In the genomic region with DNA sequence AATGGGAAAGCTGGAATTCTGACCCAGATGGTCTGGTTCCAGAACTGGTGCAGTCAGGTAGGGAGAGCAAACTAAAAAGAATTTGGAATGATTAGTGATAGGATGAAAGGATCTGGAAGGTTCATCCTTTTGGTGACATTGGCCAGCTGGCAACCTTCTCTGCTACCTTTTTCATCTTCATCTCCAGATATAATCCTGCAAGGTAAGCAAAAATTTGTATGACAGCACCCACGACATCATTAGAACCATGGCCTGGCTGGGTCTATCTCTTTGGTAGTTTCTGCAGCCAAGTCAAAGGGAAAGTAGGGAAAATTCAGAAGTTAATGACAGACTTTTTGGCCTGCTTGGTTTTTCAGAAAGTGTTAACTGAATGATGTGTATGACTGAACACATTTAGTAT, we compare ENCODE assay signal across 26 cellular contexts.
DNase-seq lines count a peak whose midpoint lies in the region; ATAC-seq, FAIRE-seq and TF ChIP-seq lines count a peak whose summit lies in the region.
"Had no signal": no experiment of that assay in that cellular context is flagged by ENCODE, and none has a peak within 500 bp of the region (broad histone marks: within the 10 kb centered on the region; RNA-seq: fewer than 3 reads in every experiment).

No MANE protein-coding gene starts in this region.

- no peak for TF ChIP-seq CTCF in HepG2 (CRISPR knock-in tag; IDR thresholded peaks at IDR 0.05)
- TF ChIP-seq CTCF in right lobe of liver (IDR thresholded peaks at IDR 0.05): no peak
- TF ChIP-seq CTCF in astrocyte (IDR thresholded peaks at IDR 0.05; ENCODE audit: insufficient read depth, low read depth, low read length): no peak
- TF ChIP-seq CTCF in H1 (IDR thresholded peaks at IDR 0.05; ENCODE audit: control extremely low read depth in 1 of 3, insufficient read depth in 1 of 3, low read depth in 1 of 3, low read length in 3 of 3): no peak
- no peak for TF ChIP-seq CTCF in OCI-LY7 (conservative IDR thresholded peaks at IDR 0.05; ENCODE audit: low read length)

- H2BK12ac ChIP-seq in H1 (ENCODE audit: low read depth, low read length): no peak overlapping the region

- H3K4me2 ChIP-seq in HepG2 (ENCODE audit: low read depth, low read length) (no peak overlapping the region), astrocyte (ENCODE audit: low read length) (no peak overlapping the region), H1 (ENCODE audit: insufficient read depth in 1 of 2, low read depth in 2 of 2, low read length in 2 of 2) (no peak overlapping the region), OCI-LY7 (ENCODE audit: low read length) (no peak overlapping the region)
- H3K4me2 ChIP-seq: BLaER1 had no signal

- no peak overlapping the region for H3K56ac ChIP-seq in H1 (replicated peaks; ENCODE audit: insufficient read length, low read depth, low read length)

- intact Hi-C loops in HepG2 (cut with micrococcal nuclease; ENCODE audit: unreplicated experiment) (no loop called here), right lobe of liver (cut with DNase I) (no loop called here), OCI-LY7 (cut with micrococcal nuclease; ENCODE audit: unreplicated experiment) (no loop called here)

- CTCF ChIA-PET in HepG2 (lab: Yijun Ruan, JAX; ENCODE audit: low intra/inter-chr PET ratio, low total read pairs) (no interaction called here), H1 (lab: Charles Lee; ENCODE audit: partially characterized antibody) (interaction anchor here (1.1 kb wide), 1 partner anchor 36 kb away, joined by 3 read pairs; no protein-coding TSS in a partner anchor), OCI-LY7 (lab: Charles Lee; ENCODE audit: unreplicated experiment) (no interaction called here)

- no peaks in the 10 kb centered on the region for H3K23me2 ChIP-seq in H1 (ENCODE audit: low read depth, low read length)

- H2BK5ac ChIP-seq in H1 (ENCODE audit: low read depth, low read length): no peak overlapping the region

- no peaks in the 10 kb centered on the region for H3K27me3 Mint-ChIP-seq in astrocyte (ENCODE audit: low read depth, unreplicated experiment)
- H3K27me3 Mint-ChIP-seq: CD4-positive, alpha-beta memory T cell; CD4-positive, CD25-positive, alpha-beta regulatory T cell; CD8-positive, alpha-beta memory T cell had no signal

- H2BK15ac ChIP-seq in H1 (ENCODE audit: low read length): no peak overlapping the region

- H3K14ac ChIP-seq in H1 (ENCODE audit: insufficient read length): no peak overlapping the region

- no peak overlapping the region for H3K23ac ChIP-seq in H1 (ENCODE audit: insufficient read length)

- H3K36me3 Mint-ChIP-seq in astrocyte (ENCODE audit: low read depth, unreplicated experiment): no peaks in the 10 kb centered on the region
- H3K36me3 Mint-ChIP-seq: CD14-positive monocyte; CD4-positive, alpha-beta memory T cell; CD4-positive, CD25-positive, alpha-beta regulatory T cell; CD8-positive, alpha-beta memory T cell had no signal

- H3K4me3 Mint-ChIP-seq in astrocyte (ENCODE audit: unreplicated experiment): no peak overlapping the region
- H3K4me3 Mint-ChIP-seq: CD14-positive monocyte; CD4-positive, alpha-beta memory T cell; CD4-positive, CD25-positive, alpha-beta regulatory T cell; CD8-positive, alpha-beta memory T cell had no signal

- H3K4me3 ChIP-seq in HepG2 (replicated peaks in 1 of 3; ENCODE audit: insufficient read depth in 1 of 3, low read depth in 2 of 3, low read length in 3 of 3): no peak overlapping the region
- H3K4me3 ChIP-seq in right lobe of liver: no peak overlapping the region
- no peak overlapping the region for H3K4me3 ChIP-seq in astrocyte (ENCODE audit: insufficient read depth, low read depth, low read length)
- no peak overlapping the region for H3K4me3 ChIP-seq in H1 (ENCODE audit: extremely low read depth in 1 of 4, insufficient read depth in 2 of 4, low read depth in 3 of 4, low read length in 4 of 4)
- no peak overlapping the region for H3K4me3 ChIP-seq in OCI-LY7 (ENCODE audit: low read depth, low read length, poor library complexity, severe bottlenecking)
- H3K4me3 ChIP-seq: BLaER1, GM12878 had no signal

- H3K18ac ChIP-seq in H1 (ENCODE audit: extremely low read depth, low read length): no peak overlapping the region

- no peaks in the 10 kb centered on the region for H4K20me1 ChIP-seq in HepG2 (ENCODE audit: insufficient read depth, low read length)
- H4K20me1 ChIP-seq in astrocyte (ENCODE audit: insufficient read depth, low read length): no peaks in the 10 kb centered on the region
- no peaks in the 10 kb centered on the region for H4K20me1 ChIP-seq in H1 (replicated peaks in 1 of 2; ENCODE audit: control insufficient read depth in 1 of 2, insufficient read depth in 2 of 2, low read length in 2 of 2)
- no peaks in the 10 kb centered on the region for H4K20me1 ChIP-seq in OCI-LY7 (ENCODE audit: insufficient read depth, low read length)
- H4K20me1 ChIP-seq: BLaER1 had no signal

- H3K9me3 Mint-ChIP-seq in astrocyte (ENCODE audit: unreplicated experiment): no peaks in the 10 kb centered on the region

- BruUV-seq in HepG2 (replicated peaks; lab: Mats Ljungman, UMichigan) (no TSS peak), OCI-LY7 (replicated peaks; lab: Mats Ljungman, UMichigan) (no TSS peak)

- H3K27ac ChIP-seq in HepG2 (ENCODE audit: extremely low read length, insufficient read depth, low read length): no peak overlapping the region
- no peak overlapping the region for H3K27ac ChIP-seq in right lobe of liver
- no peak overlapping the region for H3K27ac ChIP-seq in astrocyte (ENCODE audit: low read depth, low read length)
- no peak overlapping the region for H3K27ac ChIP-seq in H1 (ENCODE audit: low read depth, low read length)
- H3K27ac ChIP-seq in OCI-LY7 (ENCODE audit: low read depth, low read length, poor library complexity, severe bottlenecking): no peak overlapping the region
- H3K27ac ChIP-seq: 22Rv1, BLaER1 had no signal

- H3K4me1 ChIP-seq in HepG2 (ENCODE audit: insufficient read depth, low read length) (no peaks in the 10 kb centered on the region), right lobe of liver (no peaks in the 10 kb centered on the region), astrocyte (ENCODE audit: insufficient read depth, low read length) (peaks cover 4% of the 10 kb centered on the region), H1 (replicated peaks in 1 of 4; ENCODE audit: control insufficient read depth in 3 of 4, insufficient read depth in 4 of 4, low read length in 3 of 4) (peaks cover 0 to 3% (median 0%) of the 10 kb centered on the region in 4 experiments; a peak in 1 of 7 replicates), OCI-LY7 (ENCODE audit: insufficient read depth, low read length, poor library complexity, severe bottlenecking) (no peaks in the 10 kb centered on the region)
- H3K4me1 ChIP-seq: BE2C, BLaER1 had no signal

- DNase-seq in HepG2 (ENCODE audit: low spot score): no peak
- DNase-seq in right lobe of liver: no peak
- no peak for DNase-seq in astrocyte (ENCODE audit: low read depth)
- no peak for DNase-seq in H1 (ENCODE audit: low read depth in 1 of 2, low spot score in 2 of 2)
- no peak for DNase-seq in T-helper 9 cell
- no peak for DNase-seq in OCI-LY7 (ENCODE audit: low spot score)
- DNase-seq: ACHN; BE2C; C1 segment of cervical spinal cord; CD4-positive, alpha-beta memory T cell; CD4-positive, CD25-positive, alpha-beta regulatory T cell; CD8-positive, alpha-beta memory T cell; COR-L47; DMS 273 treated with DMSO at 0.1 percent for 48 hours; DMS153; DMS53; DMS79; DND-41; EL; GDM1 had no signal

- no peak overlapping the region for H2BK20ac ChIP-seq in H1 (ENCODE audit: low read length)

- H2BK120ac ChIP-seq in H1 (replicated peaks; ENCODE audit: low read depth, low read length): no peak overlapping the region

- no peak overlapping the region for H3K27ac Mint-ChIP-seq in astrocyte (ENCODE audit: unreplicated experiment)
- H3K27ac Mint-ChIP-seq: CD14-positive monocyte; CD4-positive, CD25-positive, alpha-beta regulatory T cell; CD8-positive, alpha-beta memory T cell had no signal

- TF ChIP-seq POLR2A in HepG2 (IDR thresholded peaks at IDR 0.05; ENCODE audit: insufficient read depth in 1 of 2, low read depth in 2 of 2, low read length in 2 of 2): no peak
- TF ChIP-seq POLR2A in right lobe of liver (IDR thresholded peaks at IDR 0.05): no peak
- no peak for TF ChIP-seq POLR2A in H1 (IDR thresholded peaks at IDR 0.05; ENCODE audit: control extremely low read depth in 1 of 2, low read depth in 2 of 2, low read length in 2 of 2)

- TF ChIP-seq EP300 in HepG2 (IDR thresholded peaks at IDR 0.05; ENCODE audit: low read depth in 2 of 2, low read length in 2 of 2) (no peak), HepG2 (CRISPR knock-in tag; IDR thresholded peaks at IDR 0.05; ENCODE audit: borderline replicate concordance) (no peak), H1 (IDR thresholded peaks at IDR 0.05; ENCODE audit: borderline replicate concordance in 1 of 2, low read depth in 2 of 2, low read length in 2 of 2) (no peak)

- H3K9me3 ChIP-seq in HepG2 (ENCODE audit: low read length) (no peaks in the 10 kb centered on the region; the same call in 1 of the 2 replicates), right lobe of liver (no peaks in the 10 kb centered on the region), astrocyte (ENCODE audit: insufficient read depth, low read depth, low read length) (no peaks in the 10 kb centered on the region), H1 (ENCODE audit: insufficient read depth in 2 of 2, low read depth in 1 of 2, low read length in 1 of 2) (no peaks in the 10 kb centered on the region), OCI-LY7 (ENCODE audit: low read length) (no peaks in the 10 kb centered on the region)
- H3K9me3 ChIP-seq: BE2C, BLaER1 had no signal

- in situ Hi-C loops in HepG2 (cut with HindIII; ENCODE audit: extremely low pct_ligation_motif_present, low pct_unique_long_range_greater_than_20kb): no loop called here

- 0% methylated on average over 1 of the region's 1 CpG for WGBS in HepG2 (ENCODE audit: low lambda C conversion rate)
- WGBS in right lobe of liver (ENCODE audit: insufficient coverage, low coverage, low lambda C conversion rate, missing lambda C conversion rate): 29% methylated on average over 1 of the region's 1 CpG
- 89% methylated on average over 1 of the region's 1 CpG; no CpG with 5 or more reads in 1 of the 2 experiments for WGBS in H1 (ENCODE audit: extremely low coverage in 1 of 2, insufficient coverage in 1 of 2, insufficient read length in 1 of 2, insufficient replicate concordance in 2 of 2, low coverage in 1 of 2, low lambda C conversion rate in 2 of 2, missing lambda C conversion rate in 1 of 2), 2 experiments

- no peak overlapping the region for H4K8ac ChIP-seq in H1 (ENCODE audit: extremely low read depth, insufficient read depth, low read length)

- H3K79me1 ChIP-seq in H1 (ENCODE audit: low read depth, low read length): no peaks in the 10 kb centered on the region

- H3K27me3 ChIP-seq in HepG2 (ENCODE audit: control insufficient read depth in 1 of 2, insufficient read depth in 2 of 2, low read length in 2 of 2) (no peaks in the 10 kb centered on the region), right lobe of liver (no peaks in the 10 kb centered on the region), astrocyte (ENCODE audit: insufficient read depth, low read length) (no peaks in the 10 kb centered on the region), H1 (replicated peaks in 1 of 4; ENCODE audit: control insufficient read depth in 3 of 4, extremely low read depth in 1 of 4, insufficient read depth in 3 of 4, low read length in 3 of 4) (no peaks in the 10 kb centered on the region)
- H3K27me3 ChIP-seq: BE2C, BLaER1 had no signal

- ATAC-seq in HepG2 (no peak), right lobe of liver (no peak)
- ATAC-seq: GM12878 had no signal

- H3K36me3 ChIP-seq in HepG2 (replicated peaks in 1 of 2; ENCODE audit: control insufficient read depth in 1 of 2, insufficient read depth in 2 of 2, low read length in 2 of 2): no peaks in the 10 kb centered on the region
- H3K36me3 ChIP-seq in right lobe of liver: no peaks in the 10 kb centered on the region
- H3K36me3 ChIP-seq in astrocyte (ENCODE audit: insufficient read depth, low read length): no peaks in the 10 kb centered on the region
- no peaks in the 10 kb centered on the region for H3K36me3 ChIP-seq in H1 (ENCODE audit: control insufficient read depth in 2 of 4, insufficient read depth in 4 of 4, low read length in 3 of 4)
- H3K36me3 ChIP-seq in OCI-LY7 (ENCODE audit: insufficient read depth, low read length): no peaks in the 10 kb centered on the region
- H3K36me3 ChIP-seq: BE2C, BLaER1 had no signal

- no peak overlapping the region for H3K4ac ChIP-seq in H1 (replicated peaks; ENCODE audit: insufficient read length, low read depth, low read length)

- FAIRE-seq in HepG2 (lab: Jason Lieb, UNC): no peak
- no peak for FAIRE-seq in astrocyte (lab: Jason Lieb, UNC)
- FAIRE-seq in H1 (lab: Jason Lieb, UNC): no peak
- FAIRE-seq: GM12878, GM12892, GM18507 had no signal

- H2AFZ ChIP-seq in HepG2 (ENCODE audit: low read length): no peak overlapping the region
- peak overlapping the region; percentile 26 for H2AFZ ChIP-seq in astrocyte (ENCODE audit: low read depth, low read length)
- no peak overlapping the region for H2AFZ ChIP-seq in H1 (ENCODE audit: low read length)
- H2AFZ ChIP-seq in OCI-LY7 (ENCODE audit: low read length): no peak overlapping the region

- no peak overlapping the region for H2AK5ac ChIP-seq in H1 (ENCODE audit: low read depth, low read length)

- H3K4me1 Mint-ChIP-seq in astrocyte (ENCODE audit: low read depth, unreplicated experiment): no peaks in the 10 kb centered on the region
- H3K4me1 Mint-ChIP-seq: CD14-positive monocyte; CD4-positive, alpha-beta memory T cell; CD4-positive, CD25-positive, alpha-beta regulatory T cell; CD8-positive, alpha-beta memory T cell had no signal

- no peaks in the 10 kb centered on the region for H3K9me2 ChIP-seq in OCI-LY7 (ENCODE audit: insufficient read depth, low read length)

- no peaks in the 10 kb centered on the region for H3K79me2 ChIP-seq in HepG2 (ENCODE audit: insufficient read depth, low read length)
- no peaks in the 10 kb centered on the region for H3K79me2 ChIP-seq in astrocyte (ENCODE audit: insufficient read depth, low read length)
- no peaks in the 10 kb centered on the region for H3K79me2 ChIP-seq in H1 (ENCODE audit: control insufficient read depth in 1 of 2, insufficient read depth in 2 of 2, low read length in 2 of 2)
- H3K79me2 ChIP-seq in OCI-LY7 (ENCODE audit: insufficient read depth, low read depth, low read length): no peaks in the 10 kb centered on the region

- no peak overlapping the region for H4K91ac ChIP-seq in H1 (replicated peaks; ENCODE audit: insufficient read length, low read length)

- POLR2A ChIA-PET in HepG2 (lab: Yijun Ruan, JAX) (no interaction called here), H1 (lab: Charles Lee; ENCODE audit: partially characterized antibody) (no interaction called here), OCI-LY7 (lab: Charles Lee) (no interaction called here)

- H3K9ac ChIP-seq in HepG2 (ENCODE audit: insufficient read depth, low read depth, low read length) (no peak overlapping the region), astrocyte (ENCODE audit: low read length) (no peak overlapping the region), H1 (replicated peaks in 1 of 4; ENCODE audit: extremely low read depth in 1 of 4, low read depth in 3 of 4, low read length in 3 of 4) (no peak overlapping the region)
- H3K9ac ChIP-seq: BLaER1 had no signal

- no peak overlapping the region for H4K5ac ChIP-seq in H1 (ENCODE audit: insufficient read length, low read depth, low read length)

- no peak for TF ChIP-seq RAD21 in HepG2 (CRISPR knock-in tag; IDR thresholded peaks at IDR 0.05)
- no peak for TF ChIP-seq RAD21 in H1 (IDR thresholded peaks at IDR 0.05 in 1 of 2, conservative IDR thresholded peaks at IDR 0.05 in 1 of 2; ENCODE audit: low read depth in 2 of 2, low read length in 2 of 2)

Comparison
In these comparisons a context has a peak if more than half of its experiments do, and no peak if none do; other contexts are left out.
1. Of the 41 proteins assayed by ChIP-seq in both HepG2 and H1: peak only in HepG2: none; only in H1: none; in both: MAFK; in neither: 40.